ENCODE assay signal across 23 cellular contexts in the genomic region with DNA sequence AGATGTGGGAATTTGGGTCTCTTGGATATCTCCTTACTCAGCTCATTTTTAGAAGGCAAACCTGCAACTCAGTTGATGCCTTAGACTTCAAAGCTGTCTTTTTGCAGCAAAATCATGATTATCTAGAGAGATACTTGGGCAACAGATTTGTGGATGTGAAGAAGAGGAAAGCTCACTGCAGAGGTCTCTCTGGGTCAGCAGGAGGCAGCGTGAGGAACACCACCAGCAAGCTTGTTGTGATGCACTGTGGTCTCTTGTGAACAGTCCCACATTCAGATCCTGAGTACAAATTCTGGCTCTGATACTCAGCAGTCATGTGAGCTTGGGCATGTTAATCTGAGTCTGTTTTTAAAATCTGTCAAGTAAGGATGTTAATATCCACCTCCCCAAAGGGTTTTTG. TPM values are rescaled to one million over a fixed set of nuclear protein-coding genes. Genes with fewer than 3 reads are reported as not detected.
"Had no signal": no experiment of that assay in that cellular context is flagged by ENCODE, and none has a peak within 500 bp of the region (broad histone marks: within the 10 kb centered on the region; RNA-seq: fewer than 3 reads in every experiment).

No MANE protein-coding gene starts in this region.

- H3K4me3 ChIP-seq: esophagus squamous epithelium, heart left ventricle, psoas muscle, right lobe of liver had no signal

- H3K36me3 ChIP-seq: esophagus squamous epithelium, heart left ventricle, neutrophil, right lobe of liver had no signal

- H3K9me3 ChIP-seq: esophagus squamous epithelium, heart left ventricle, neutrophil, psoas muscle, right lobe of liver had no signal

- ATAC-seq: heart left ventricle; psoas muscle; right lobe of liver; stimulated activated naive B cell treated with anti-CD40 and anti-IgM and Interleukin-4, amounts not matched to agents 10 μg/mL and 1 μg/mL and 100 μg/mL, for 72 hours; stimulated activated naive CD8-positive, alpha-beta T cell treated with anti-CD3 and anti-CD28 coated beads, Interleukin-15, amount 100 ng/mL, for 72 hours had no signal

- FAIRE-seq: frontal cortex, islet of Langerhans, urothelium cell line had no signal

- H3K4me1 ChIP-seq: heart left ventricle, psoas muscle, right lobe of liver had no signal

- DNase-seq: effector memory CD4-positive, alpha-beta T cell; esophagus squamous epithelium; heart left ventricle; hypothalamus; kidney glomerular epithelial cell; mesendoderm; naive B cell; nephron progenitor cell; psoas muscle; retina; right lobe of liver; stimulated activated CD4-positive, alpha-beta T cell treated with anti-CD3 and anti-CD28 coated beads, Interleukin-2, amount 100 ng/mL, for 24 hours; stimulated activated CD4-positive, alpha-beta T cell treated with anti-CD3 and anti-CD28 coated beads, Interleukin-4, amount 100 ng/mL, for 4 hours; stimulated activated naive B cell treated with anti-CD40 and anti-IgM and Interleukin-4, amounts not matched to agents 10 μg/mL and 1 μg/mL and 100 μg/mL, for 72 hours; stimulated activated naive CD8-positive, alpha-beta T cell treated with anti-CD3 and anti-CD28 coated beads, Interleukin-15, amount 100 ng/mL, for 72 hours had no signal

- H3K27ac ChIP-seq: epithelial cell of prostate, esophagus squamous epithelium, heart left ventricle, neutrophil, psoas muscle, right lobe of liver had no signal

RNA-seq across cellular contexts. Expression of gene DMRT3, which starts 26.3 kb away (rescaled TPM):
- total RNA-seq: frontal cortex, liver, lung microvascular endothelial cell, osteoblast, right lobe of liver had no signal
- polyA plus RNA-seq: heart left ventricle, liver had no signal
